Comparison of ENCODE assay signal across 33 cellular contexts in the genomic region with DNA sequence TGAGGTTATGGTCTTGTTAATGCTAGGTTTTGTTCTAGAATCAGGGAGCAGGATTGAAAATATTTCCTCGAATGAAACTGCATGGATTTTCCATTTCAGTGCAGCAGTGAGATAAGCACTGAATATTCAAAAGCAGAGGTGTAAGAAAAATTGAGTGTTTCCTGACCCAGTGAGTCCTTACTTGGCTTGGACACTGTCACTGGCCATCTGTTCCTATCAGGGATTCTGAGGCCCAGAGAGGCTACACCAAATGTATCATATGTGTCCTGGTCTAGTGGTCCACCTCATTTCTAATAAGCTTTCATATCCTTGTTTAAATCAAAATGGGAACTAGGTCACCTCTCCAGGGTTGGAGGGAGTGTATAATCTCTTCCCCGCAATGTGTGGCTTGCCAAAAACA.
"Had no signal": no experiment of that assay in that cellular context is flagged by ENCODE, and none has a peak within 500 bp of the region (broad histone marks: within the 10 kb centered on the region; RNA-seq: fewer than 3 reads in every experiment).

No MANE protein-coding gene starts in this region.

- H3K36me3 Mint-ChIP-seq: activated CD4-positive, alpha-beta memory T cell treated with anti-CD3 and anti-CD28 coated beads for 36 hours; activated CD8-positive, alpha-beta memory T cell treated with anti-CD3 and anti-CD28 coated beads, Interleukin-2, amount 10 ng/mL, durations not matched to agents 7 days and 5 days; activated naive CD4-positive, alpha-beta T cell treated with anti-CD3 and anti-CD28 coated beads, Interleukin-2, amount 50 U/mL, for 24 hours; activated naive CD8-positive, alpha-beta T cell treated with anti-CD3 and anti-CD28 coated beads for 36 hours had no signal

- H3K4me3 ChIP-seq: adrenal gland, body of pancreas, breast epithelium, cardiac muscle cell, coronary artery, esophagus muscularis mucosa, gastroesophageal sphincter had no signal

- H3K36me3 ChIP-seq: adrenal gland, breast epithelium, cardiac muscle cell had no signal

- ATAC-seq: activated CD4-positive, alpha-beta T cell treated with anti-CD3 and anti-CD28 coated beads for 36 hours; activated CD8-positive, alpha-beta memory T cell treated with anti-CD3 and anti-CD28 coated beads, Interleukin-2, amount 10 ng/mL, durations not matched to agents 7 days and 5 days; activated CD8-positive, alpha-beta T cell treated with anti-CD3 and anti-CD28 coated beads, Interleukin-2, amount 10 ng/mL, durations not matched to agents 7 days and 5 days; activated naive CD8-positive, alpha-beta T cell treated with anti-CD3 and anti-CD28 coated beads, Interleukin-2, amount 50 U/mL, for 24 hours; body of pancreas; effector memory CD8-positive, alpha-beta T cell; foreskin keratinocyte; gastroesophageal sphincter had no signal

- H3K27me3 ChIP-seq: adrenal gland, body of pancreas, breast epithelium, cardiac muscle cell, esophagus muscularis mucosa, foreskin keratinocyte, gastroesophageal sphincter had no signal

- H3K4me1 Mint-ChIP-seq: activated CD4-positive, alpha-beta T cell treated with anti-CD3 and anti-CD28 coated beads for 36 hours; activated CD4-positive, alpha-beta T cell treated with anti-CD3 and anti-CD28 coated beads, Interleukin-2, amount 10 ng/mL, durations not matched to agents 24 days and 14 days; activated CD8-positive, alpha-beta memory T cell treated with anti-CD3 and anti-CD28 coated beads, Interleukin-2, amount 10 ng/mL, durations not matched to agents 7 days and 5 days; activated naive CD4-positive, alpha-beta T cell treated with anti-CD3 and anti-CD28 coated beads, Interleukin-2, amount 50 U/mL, for 24 hours; activated naive CD8-positive, alpha-beta T cell treated with anti-CD3 and anti-CD28 coated beads for 36 hours; activated naive CD8-positive, alpha-beta T cell treated with anti-CD3 and anti-CD28 coated beads, Interleukin-2, amount 50 U/mL, for 24 hours had no signal

- H3K27ac Mint-ChIP-seq: activated CD4-positive, alpha-beta memory T cell treated with anti-CD3 and anti-CD28 coated beads for 36 hours; activated CD4-positive, alpha-beta T cell treated with anti-CD3 and anti-CD28 coated beads for 36 hours; activated CD4-positive, alpha-beta T cell treated with anti-CD3 and anti-CD28 coated beads, Interleukin-2, amount 10 ng/mL, durations not matched to agents 24 days and 14 days; activated CD8-positive, alpha-beta memory T cell treated with anti-CD3 and anti-CD28 coated beads, Interleukin-2, amount 10 ng/mL, durations not matched to agents 7 days and 5 days; activated CD8-positive, alpha-beta T cell treated with anti-CD3 and anti-CD28 coated beads, Interleukin-2, amount 10 ng/mL, durations not matched to agents 7 days and 5 days; activated naive CD4-positive, alpha-beta T cell treated with anti-CD3 and anti-CD28 coated beads for 36 hours; activated naive CD4-positive, alpha-beta T cell treated with anti-CD3 and anti-CD28 coated beads, Interleukin-2, amount 50 U/mL, for 24 hours; activated naive CD8-positive, alpha-beta T cell treated with anti-CD3 and anti-CD28 coated beads for 36 hours; activated naive CD8-positive, alpha-beta T cell treated with anti-CD3 and anti-CD28 coated beads, Interleukin-2, amount 50 U/mL, for 24 hours; activated T-helper 2 cell treated with anti-CD3 and anti-CD28 coated beads, Interferon-gamma antibody, Interleukin-2, Interleukin-4, amounts not matched to agents 10 μg/mL and 5 μg/mL and 100 μg/mL, durations not matched to agents 14 hours and 24 hours and 36 hours; dendritic cell treated with granulocyte-macrophage colony-stimulating factor and Interleukin-4, amounts not matched to agents 40 ng/mL and 50 ng/mL, for 4 days; effector memory CD8-positive, alpha-beta T cell had no signal

- H3K9me3 Mint-ChIP-seq: activated CD4-positive, alpha-beta memory T cell treated with anti-CD3 and anti-CD28 coated beads for 36 hours; activated CD4-positive, alpha-beta T cell treated with anti-CD3 and anti-CD28 coated beads, Interleukin-2, amount 10 ng/mL, durations not matched to agents 24 days and 14 days; activated naive CD4-positive, alpha-beta T cell treated with anti-CD3 and anti-CD28 coated beads for 36 hours; activated naive CD4-positive, alpha-beta T cell treated with anti-CD3 and anti-CD28 coated beads, Interleukin-2, amount 50 U/mL, for 24 hours; activated naive CD8-positive, alpha-beta T cell treated with anti-CD3 and anti-CD28 coated beads for 36 hours; activated naive CD8-positive, alpha-beta T cell treated with anti-CD3 and anti-CD28 coated beads, Interleukin-2, amount 50 U/mL, for 24 hours; activated T-helper 1 cell treated with anti-CD3 and anti-CD28 coated beads, Interleukin-12 subunit alpha, Interleukin-12 subunit beta, Interleukin-2, Interleukin-4 antibody, amounts not matched to agents 30 ng/mL and 10 ng/mL and 1 ng/mL, durations not matched to agents 14 hours and 24 hours and 36 hours; activated T-helper 2 cell treated with anti-CD3 and anti-CD28 coated beads, Interferon-gamma antibody, Interleukin-2, Interleukin-4, amounts not matched to agents 10 μg/mL and 5 μg/mL and 100 μg/mL, durations not matched to agents 14 hours and 24 hours and 36 hours; dendritic cell treated with granulocyte-macrophage colony-stimulating factor and Interleukin-4, amounts not matched to agents 40 ng/mL and 50 ng/mL, for 4 days; effector memory CD8-positive, alpha-beta T cell had no signal

- H3K4me3 Mint-ChIP-seq: activated CD4-positive, alpha-beta memory T cell treated with anti-CD3 and anti-CD28 coated beads for 36 hours; activated CD4-positive, alpha-beta T cell treated with anti-CD3 and anti-CD28 coated beads for 36 hours; activated CD4-positive, alpha-beta T cell treated with anti-CD3 and anti-CD28 coated beads, Interleukin-2, amount 10 ng/mL, durations not matched to agents 24 days and 14 days; activated CD8-positive, alpha-beta memory T cell treated with anti-CD3 and anti-CD28 coated beads, Interleukin-2, amount 10 ng/mL, durations not matched to agents 7 days and 5 days; activated CD8-positive, alpha-beta T cell treated with anti-CD3 and anti-CD28 coated beads, Interleukin-2, amount 10 ng/mL, durations not matched to agents 7 days and 5 days; activated naive CD4-positive, alpha-beta T cell treated with anti-CD3 and anti-CD28 coated beads for 36 hours; activated naive CD4-positive, alpha-beta T cell treated with anti-CD3 and anti-CD28 coated beads, Interleukin-2, amount 50 U/mL, for 24 hours; activated naive CD8-positive, alpha-beta T cell treated with anti-CD3 and anti-CD28 coated beads for 36 hours; activated naive CD8-positive, alpha-beta T cell treated with anti-CD3 and anti-CD28 coated beads, Interleukin-2, amount 50 U/mL, for 24 hours; activated T-helper 1 cell treated with anti-CD3 and anti-CD28 coated beads, Interleukin-12 subunit alpha, Interleukin-12 subunit beta, Interleukin-2, Interleukin-4 antibody, amounts not matched to agents 30 ng/mL and 10 ng/mL and 1 ng/mL, durations not matched to agents 14 hours and 24 hours and 36 hours; dendritic cell treated with granulocyte-macrophage colony-stimulating factor and Interleukin-4, amounts not matched to agents 40 ng/mL and 50 ng/mL, for 4 days; effector memory CD8-positive, alpha-beta T cell had no signal

- H3K9me3 ChIP-seq: adrenal gland, body of pancreas, breast epithelium, esophagus muscularis mucosa, gastroesophageal sphincter had no signal

- H3K4me1 ChIP-seq: breast epithelium, foreskin keratinocyte had no signal

- H3K27ac ChIP-seq: adrenal gland, body of pancreas, breast epithelium, cardiac muscle cell, coronary artery, esophagus muscularis mucosa, foreskin keratinocyte, gastroesophageal sphincter had no signal

- H3K27me3 Mint-ChIP-seq: activated CD4-positive, alpha-beta memory T cell treated with anti-CD3 and anti-CD28 coated beads for 36 hours; activated CD4-positive, alpha-beta T cell treated with anti-CD3 and anti-CD28 coated beads for 36 hours; activated CD4-positive, alpha-beta T cell treated with anti-CD3 and anti-CD28 coated beads, Interleukin-2, amount 10 ng/mL, durations not matched to agents 24 days and 14 days; activated naive CD4-positive, alpha-beta T cell treated with anti-CD3 and anti-CD28 coated beads, Interleukin-2, amount 50 U/mL, for 24 hours; activated naive CD8-positive, alpha-beta T cell treated with anti-CD3 and anti-CD28 coated beads for 36 hours; activated naive CD8-positive, alpha-beta T cell treated with anti-CD3 and anti-CD28 coated beads, Interleukin-2, amount 50 U/mL, for 24 hours; dendritic cell treated with granulocyte-macrophage colony-stimulating factor and Interleukin-4, amounts not matched to agents 40 ng/mL and 50 ng/mL, for 4 days had no signal

- DNase-seq: activated CD4-positive, alpha-beta memory T cell treated with anti-CD3 and anti-CD28 coated beads for 36 hours; activated CD4-positive, alpha-beta T cell treated with anti-CD3 and anti-CD28 coated beads for 36 hours; activated CD4-positive, alpha-beta T cell treated with anti-CD3 and anti-CD28 coated beads, Interleukin-2, amount 10 ng/mL, durations not matched to agents 24 days and 14 days; activated CD4-positive, CD25-positive, alpha-beta regulatory T cell; activated CD4-positive, CD25-positive, alpha-beta regulatory T cell treated with anti-CD3 and anti-CD28 coated beads, Interleukin-2, amount 50 U/mL, for 72 hours; activated CD8-positive, alpha-beta memory T cell treated with anti-CD3 and anti-CD28 coated beads, Interleukin-2, amount 10 ng/mL, durations not matched to agents 7 days and 5 days; activated CD8-positive, alpha-beta memory T cell treated with anti-CD3 and anti-CD28 coated beads, Interleukin-2, amount 50 U/mL, for 4 hours; activated CD8-positive, alpha-beta T cell treated with anti-CD3 and anti-CD28 coated beads, Interleukin-2, amount 10 ng/mL, durations not matched to agents 7 days and 5 days; activated effector memory CD4-positive, alpha-beta T cell treated with anti-CD3 and anti-CD28 coated beads, Interleukin-2, amount 50 U/mL, for 16 hours; activated naive CD4-positive, alpha-beta T cell treated with anti-CD3 and anti-CD28 coated beads for 36 hours; activated naive CD8-positive, alpha-beta T cell treated with anti-CD3 and anti-CD28 coated beads for 36 hours; activated naive CD8-positive, alpha-beta T cell treated with anti-CD3 and anti-CD28 coated beads, Interleukin-2, amount 50 U/mL, for 24 hours; activated T-cell treated with anti-CD3 and anti-CD28 coated beads, Interleukin-2, amount 50 U/mL, for 1 hour; activated T-cell treated with anti-CD3 and anti-CD28 coated beads, Interleukin-2, amount 50 U/mL, for 48 hours; amygdala; aorta; body of pancreas; central memory CD4-positive, alpha-beta T cell; effector CD4-positive, alpha-beta T cell; effector memory CD8-positive, alpha-beta T cell; erythroblast; foreskin keratinocyte; T-helper 2 cell had no signal
